In the genomic region with DNA sequence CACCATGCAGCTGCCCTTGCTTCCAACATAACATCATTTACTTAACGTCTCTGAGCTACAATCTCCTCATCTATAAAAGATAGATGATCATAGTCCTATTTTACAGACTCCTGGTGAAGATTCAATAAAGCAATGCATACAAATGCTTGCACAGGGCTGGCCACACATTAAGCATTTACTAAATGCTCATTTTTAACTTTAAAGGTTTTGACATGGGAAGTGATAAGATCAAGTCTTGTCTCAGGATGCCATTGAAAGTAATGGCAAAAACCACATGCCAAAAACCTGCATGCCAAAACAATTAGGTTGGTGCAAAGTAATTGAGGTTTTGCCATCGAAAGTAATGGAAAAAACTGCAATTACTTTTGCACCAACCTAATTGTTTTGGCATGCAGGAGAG, we compare ENCODE assay signal across 1 cellular context.
A peak's percentile ranks its signal among the peaks of the same experiment; 100 is the strongest.
TF ChIP-seq lines count a peak whose summit lies in the region.

No MANE protein-coding gene starts in this region.

TF ChIP-seq in SK-N-SH, 30 proteins besides CTCF, POLR2A, EP300 and RAD21 (continued from another document):
- TF ChIP-seq, protein P1, sequence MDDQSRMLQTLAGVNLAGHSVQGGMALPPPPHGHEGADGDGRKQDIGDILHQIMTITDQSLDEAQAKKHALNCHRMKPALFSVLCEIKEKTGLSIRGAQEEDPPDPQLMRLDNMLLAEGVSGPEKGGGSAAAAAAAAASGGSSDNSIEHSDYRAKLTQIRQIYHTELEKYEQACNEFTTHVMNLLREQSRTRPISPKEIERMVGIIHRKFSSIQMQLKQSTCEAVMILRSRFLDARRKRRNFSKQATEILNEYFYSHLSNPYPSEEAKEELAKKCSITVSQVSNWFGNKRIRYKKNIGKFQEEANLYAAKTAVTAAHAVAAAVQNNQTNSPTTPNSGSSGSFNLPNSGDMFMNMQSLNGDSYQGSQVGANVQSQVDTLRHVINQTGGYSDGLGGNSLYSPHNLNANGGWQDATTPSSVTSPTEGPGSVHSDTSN (IDR thresholded peaks at IDR 0.05) = peak; percentile 87
- TF ChIP-seq YY1 (IDR thresholded peaks at IDR 0.05; ENCODE audit: low read depth) (no peak), TEAD4 (IDR thresholded peaks at IDR 0.05; ENCODE audit: borderline replicate concordance, insufficient read depth) (peak; percentile 17; the same call in 1 of the 2 replicates), GATA2 (CRISPR knock-in tag; IDR thresholded peaks at IDR 0.05) (no peak), RFX5 (IDR thresholded peaks at IDR 0.05; ENCODE audit: low read length) (no peak), RXRA (IDR thresholded peaks at IDR 0.05; ENCODE audit: borderline replicate concordance, low read depth) (peak; percentile 26; the same call in 1 of the 2 replicates), EZH2phosphoT487 (IDR thresholded peaks at IDR 0.05; ENCODE audit: borderline replicate concordance, low read depth) (no peak), POLR2AphosphoS5 (IDR thresholded peaks at IDR 0.05; ENCODE audit: low read depth, low read length) (no peak), NRF1 (IDR thresholded peaks at IDR 0.05; ENCODE audit: low read depth, low read length) (no peak), TCF12 (IDR thresholded peaks at IDR 0.05) (peak; percentile 88), GABPA (IDR thresholded peaks at IDR 0.05; ENCODE audit: low read depth) (no peak), NFIC (IDR thresholded peaks at IDR 0.05; ENCODE audit: borderline replicate concordance) (peak; percentile 76), SMC3 (IDR thresholded peaks at IDR 0.05; ENCODE audit: low read depth, low read length) (no peak), MXI1 (IDR thresholded peaks at IDR 0.05; ENCODE audit: low read depth, low read length) (no peak), SIN3A (IDR thresholded peaks at IDR 0.05; ENCODE audit: borderline replicate concordance, low read depth, low read length) (0 out of 2 replicates have a peak, but pooled peaks have one; percentile 35)
- TF ChIP-seq, protein P2, sequence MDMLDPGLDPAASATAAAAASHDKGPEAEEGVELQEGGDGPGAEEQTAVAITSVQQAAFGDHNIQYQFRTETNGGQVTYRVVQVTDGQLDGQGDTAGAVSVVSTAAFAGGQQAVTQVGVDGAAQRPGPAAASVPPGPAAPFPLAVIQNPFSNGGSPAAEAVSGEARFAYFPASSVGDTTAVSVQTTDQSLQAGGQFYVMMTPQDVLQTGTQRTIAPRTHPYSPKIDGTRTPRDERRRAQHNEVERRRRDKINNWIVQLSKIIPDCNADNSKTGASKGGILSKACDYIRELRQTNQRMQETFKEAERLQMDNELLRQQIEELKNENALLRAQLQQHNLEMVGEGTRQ (IDR thresholded peaks at IDR 0.05; ENCODE audit: borderline replicate concordance, low read depth, low read length) = no peak
- TF ChIP-seq, protein P3, sequence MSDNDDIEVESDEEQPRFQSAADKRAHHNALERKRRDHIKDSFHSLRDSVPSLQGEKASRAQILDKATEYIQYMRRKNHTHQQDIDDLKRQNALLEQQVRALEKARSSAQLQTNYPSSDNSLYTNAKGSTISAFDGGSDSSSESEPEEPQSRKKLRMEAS (IDR thresholded peaks at IDR 0.05; ENCODE audit: low read depth) = no peak
- TF ChIP-seq, protein P4, sequence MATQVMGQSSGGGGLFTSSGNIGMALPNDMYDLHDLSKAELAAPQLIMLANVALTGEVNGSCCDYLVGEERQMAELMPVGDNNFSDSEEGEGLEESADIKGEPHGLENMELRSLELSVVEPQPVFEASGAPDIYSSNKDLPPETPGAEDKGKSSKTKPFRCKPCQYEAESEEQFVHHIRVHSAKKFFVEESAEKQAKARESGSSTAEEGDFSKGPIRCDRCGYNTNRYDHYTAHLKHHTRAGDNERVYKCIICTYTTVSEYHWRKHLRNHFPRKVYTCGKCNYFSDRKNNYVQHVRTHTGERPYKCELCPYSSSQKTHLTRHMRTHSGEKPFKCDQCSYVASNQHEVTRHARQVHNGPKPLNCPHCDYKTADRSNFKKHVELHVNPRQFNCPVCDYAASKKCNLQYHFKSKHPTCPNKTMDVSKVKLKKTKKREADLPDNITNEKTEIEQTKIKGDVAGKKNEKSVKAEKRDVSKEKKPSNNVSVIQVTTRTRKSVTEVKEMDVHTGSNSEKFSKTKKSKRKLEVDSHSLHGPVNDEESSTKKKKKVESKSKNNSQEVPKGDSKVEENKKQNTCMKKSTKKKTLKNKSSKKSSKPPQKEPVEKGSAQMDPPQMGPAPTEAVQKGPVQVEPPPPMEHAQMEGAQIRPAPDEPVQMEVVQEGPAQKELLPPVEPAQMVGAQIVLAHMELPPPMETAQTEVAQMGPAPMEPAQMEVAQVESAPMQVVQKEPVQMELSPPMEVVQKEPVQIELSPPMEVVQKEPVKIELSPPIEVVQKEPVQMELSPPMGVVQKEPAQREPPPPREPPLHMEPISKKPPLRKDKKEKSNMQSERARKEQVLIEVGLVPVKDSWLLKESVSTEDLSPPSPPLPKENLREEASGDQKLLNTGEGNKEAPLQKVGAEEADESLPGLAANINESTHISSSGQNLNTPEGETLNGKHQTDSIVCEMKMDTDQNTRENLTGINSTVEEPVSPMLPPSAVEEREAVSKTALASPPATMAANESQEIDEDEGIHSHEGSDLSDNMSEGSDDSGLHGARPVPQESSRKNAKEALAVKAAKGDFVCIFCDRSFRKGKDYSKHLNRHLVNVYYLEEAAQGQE (IDR thresholded peaks at IDR 0.05; ENCODE audit: low read depth, low read length) = no peak
- TF ChIP-seq, protein P5, sequence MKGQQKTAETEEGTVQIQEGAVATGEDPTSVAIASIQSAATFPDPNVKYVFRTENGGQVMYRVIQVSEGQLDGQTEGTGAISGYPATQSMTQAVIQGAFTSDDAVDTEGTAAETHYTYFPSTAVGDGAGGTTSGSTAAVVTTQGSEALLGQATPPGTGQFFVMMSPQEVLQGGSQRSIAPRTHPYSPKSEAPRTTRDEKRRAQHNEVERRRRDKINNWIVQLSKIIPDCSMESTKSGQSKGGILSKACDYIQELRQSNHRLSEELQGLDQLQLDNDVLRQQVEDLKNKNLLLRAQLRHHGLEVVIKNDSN (IDR thresholded peaks at IDR 0.05; ENCODE audit: borderline replicate concordance, low read depth) = no peak
